Comparison of ENCODE assay signal across 13 cellular contexts in the genomic region with DNA sequence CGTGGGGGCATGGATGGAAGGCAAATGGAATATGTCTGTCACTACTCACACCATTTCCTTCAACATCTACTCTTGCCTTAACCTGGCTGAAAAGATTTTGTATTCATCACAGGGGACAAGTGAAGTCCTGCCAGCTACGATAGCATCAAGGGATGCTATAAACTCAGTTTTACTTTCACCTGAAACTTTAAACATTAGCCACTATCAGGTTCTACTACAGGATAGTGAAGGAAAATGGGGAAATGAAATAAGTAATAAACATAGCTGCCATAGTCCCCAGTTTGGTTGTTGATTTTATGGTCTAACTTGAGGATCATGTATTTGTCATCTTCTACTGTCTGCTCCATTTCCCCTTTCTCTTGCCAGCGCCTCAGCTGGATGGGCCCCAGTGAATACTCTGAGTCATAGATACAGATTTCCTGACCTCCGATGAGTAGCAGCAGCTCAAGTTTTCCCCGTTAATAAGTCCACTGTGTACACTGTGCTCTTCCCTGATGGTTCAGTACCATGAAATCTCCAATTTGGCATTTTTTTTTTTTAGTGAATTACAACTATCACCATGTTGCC.
DNase-seq lines count a peak whose midpoint lies in the region; ATAC-seq and TF ChIP-seq lines count a peak whose summit lies in the region.
"Had no signal": no experiment of that assay in that cellular context is flagged by ENCODE, and none has a peak within 500 bp of the region (broad histone marks: within the 10 kb centered on the region; RNA-seq: fewer than 3 reads in every experiment).

No MANE protein-coding gene starts in this region.

- ATAC-seq in GM21786 (IDR thresholded peaks at IDR 0.05; ENCODE audit: unreplicated experiment) (no peak), HG02973 (IDR thresholded peaks at IDR 0.05; ENCODE audit: unreplicated experiment) (no peak), HG03108 (IDR thresholded peaks at IDR 0.05; ENCODE audit: unreplicated experiment) (no peak)

- H3K36me3 ChIP-seq in brain microvascular endothelial cell (replicated peaks) (no peaks in the 10 kb centered on the region), kidney epithelial cell (ENCODE audit: control insufficient read depth, insufficient read depth, low read length) (no peaks in the 10 kb centered on the region)

- H3K27ac ChIP-seq in brain microvascular endothelial cell, result peak overlapping the region; percentile 74
- H3K27ac ChIP-seq: parathyroid adenoma had no signal

- no peaks in the 10 kb centered on the region for H3K27me3 ChIP-seq in brain microvascular endothelial cell (replicated peaks)
- H3K27me3 ChIP-seq in kidney epithelial cell (ENCODE audit: control insufficient read depth, insufficient read depth, low read length), result no peaks in the 10 kb centered on the region

- no peak overlapping the region for H3K4me3 ChIP-seq in AG10803 (ENCODE audit: low read length)
- no peak overlapping the region for H3K4me3 ChIP-seq in brain microvascular endothelial cell (ENCODE audit: low read depth, low read length)
- no peak overlapping the region for H3K4me3 ChIP-seq in kidney epithelial cell (ENCODE audit: low read depth, low read length)

- peak; percentile 85 for DNase-seq in AG10803 (ENCODE audit: low read depth)
- DNase-seq in HT1080 (ENCODE audit: low read depth), result peak; percentile 90
- peak; percentile 72 for DNase-seq in brain microvascular endothelial cell
- peak; percentile 53 for DNase-seq in kidney epithelial cell (ENCODE audit: low read depth)
- DNase-seq in GM19238 (ENCODE audit: insufficient read length, low spot score), result no peak
- DNase-seq: activated naive CD4-positive, alpha-beta T cell treated with anti-CD3 and anti-CD28 coated beads, Interleukin-2, amount 10 ng/mL, durations not matched to agents 7 days and 5 days; DMS 273 treated with DMSO at 0.1 percent for 48 hours; NCI-H2171 treated with DMSO at 0.1 percent for 48 hours; T-helper 2 cell had no signal

- TF ChIP-seq CTCF in AG10803 (conservative IDR thresholded peaks at IDR 0.05; ENCODE audit: low read length) (no peak), brain microvascular endothelial cell (IDR thresholded peaks at IDR 0.05; ENCODE audit: low read depth, low read length, missing control alignments) (no peak), kidney epithelial cell (IDR thresholded peaks at IDR 0.05; ENCODE audit: insufficient read depth, low read length, poor library complexity, severe bottlenecking) (no peak)

- in situ Hi-C loops in brain microvascular endothelial cell (cut with HindIII; ENCODE audit: low pct_ligation_motif_present, low sequenced_read_pairs), result no loop called here
